Comparison of ENCODE assay signal across 7 cellular contexts in genomic region chr2:155519731-155520130, GRCh38.
"Had no signal": no experiment of that assay in that cellular context is flagged by ENCODE, and none has a peak within 500 bp of the region (broad histone marks: within the 10 kb centered on the region; RNA-seq: fewer than 3 reads in every experiment).

No MANE protein-coding gene starts in this region.

- ATAC-seq: HepG2 had no signal

- H3K4me3 ChIP-seq: GM23248, HAP-1 had no signal

- H2AFZ ChIP-seq: GM23248 had no signal

- H3K4me1 ChIP-seq: HAP-1 had no signal

- H3K27me3 Mint-ChIP-seq: IgD-negative memory B cell had no signal

- H3K36me3 ChIP-seq: HAP-1 had no signal

- H3K36me3 Mint-ChIP-seq: IgD-negative memory B cell had no signal

- H3K4me1 Mint-ChIP-seq: IgD-negative memory B cell had no signal

- H3K9me3 Mint-ChIP-seq: IgD-negative memory B cell had no signal

- DNase-seq: GM23248, GOT3, H7 had no signal

- H3K9me3 ChIP-seq: HAP-1 had no signal

- H3K9ac ChIP-seq: GM23248 had no signal

- H3K27ac Mint-ChIP-seq: IgD-negative memory B cell had no signal

- H3K27ac ChIP-seq: GM23248, HL-60 had no signal

- H3K4me3 Mint-ChIP-seq: IgD-negative memory B cell had no signal
